11 cellular contexts compared by ENCODE assay signal in genomic region chr1:208148380-208148779, GRCh38.
"Had no signal": no experiment of that assay in that cellular context is flagged by ENCODE, and none has a peak within 500 bp of the region (broad histone marks: within the 10 kb centered on the region; RNA-seq: fewer than 3 reads in every experiment).

No MANE protein-coding gene starts in this region.

- H3K9me3 ChIP-seq: HAP-1 had no signal

- FAIRE-seq: H1, H54 had no signal

- H3K27ac ChIP-seq: GM23248 had no signal

- H2AFZ ChIP-seq: GM23248, GM23338 had no signal

- DNase-seq: GM23248, GOT3, H7, H9, HCEC 1CT, HFFc6 had no signal

- H3K4me3 ChIP-seq: GM23248, GM23338, HAP-1 had no signal

- H3K9ac ChIP-seq: GM23248 had no signal

- H3K36me3 ChIP-seq: HAP-1 had no signal

- H3K4me1 ChIP-seq: HAP-1 had no signal

- ATAC-seq: GM23338, HCT116 had no signal

- H3K4me2 ChIP-seq: GM23338 had no signal
